In the genomic region with DNA sequence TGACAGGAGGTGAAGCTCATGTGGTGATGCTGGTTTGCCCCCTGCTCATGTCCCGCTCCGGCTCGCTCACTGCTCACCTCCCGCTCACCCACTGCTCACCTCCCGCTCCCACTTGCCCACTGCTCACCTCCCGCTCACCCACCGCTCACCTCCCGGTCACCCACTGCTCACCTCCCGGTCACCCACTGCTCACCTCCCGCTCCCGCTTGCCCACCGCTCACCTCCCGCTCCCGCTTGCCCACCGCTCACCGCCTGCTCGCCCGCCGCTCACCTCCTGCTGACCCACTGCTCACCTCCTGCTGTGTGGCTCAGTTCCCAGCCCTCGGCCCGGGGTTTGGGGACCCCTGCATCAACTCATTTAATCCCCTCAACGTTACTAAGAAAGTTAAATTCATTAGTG, we compare ENCODE assay signal across 30 cellular contexts. TPM values are rescaled to one million over a fixed set of nuclear protein-coding genes. Genes with fewer than 3 reads are reported as not detected.
"Had no signal": no experiment of that assay in that cellular context is flagged by ENCODE, and none has a peak within 500 bp of the region (broad histone marks: within the 10 kb centered on the region; RNA-seq: fewer than 3 reads in every experiment).

No MANE protein-coding gene starts in this region.

- H2AFZ ChIP-seq: parathyroid adenoma had no signal

- H3K27me3 ChIP-seq: neutrophil, right atrium auricular region, right lobe of liver, testis, thyroid gland, transverse colon, upper lobe of left lung, vagina had no signal

- H3K27ac ChIP-seq: left lung, lower lobe of right lung, neutrophil, parathyroid adenoma, right atrium auricular region, right lobe of liver, stomach, testis, thyroid gland, transverse colon, upper lobe of left lung, vagina had no signal

- H3K9me3 ChIP-seq: lower lobe of right lung, neutrophil, right lobe of liver, testis, thyroid gland, transverse colon, vagina had no signal

- H3K4me3 Mint-ChIP-seq: naive thymus-derived CD8-positive, alpha-beta T cell; nephron; neural crest cell; stimulated activated naive B cell treated with anti-CD40 and anti-IgM and Interleukin-4, amounts not matched to agents 10 μg/mL and 1 μg/mL and 100 μg/mL, for 72 hours had no signal

- H3K4me3 ChIP-seq: left lung, lower lobe of right lung, right atrium auricular region, right lobe of liver, smooth muscle cell, stomach, testis, thyroid gland, transverse colon, upper lobe of left lung, vagina had no signal

- H3K4me1 Mint-ChIP-seq: naive thymus-derived CD8-positive, alpha-beta T cell; nephron; neural crest cell; stimulated activated naive B cell treated with anti-CD40 and anti-IgM and Interleukin-4, amounts not matched to agents 10 μg/mL and 1 μg/mL and 100 μg/mL, for 72 hours had no signal

- H3K4me1 ChIP-seq: left lung, lower lobe of right lung, right atrium auricular region, right lobe of liver, stomach, testis, thyroid gland, transverse colon, upper lobe of left lung, vagina had no signal

- H3K36me3 Mint-ChIP-seq: naive thymus-derived CD8-positive, alpha-beta T cell had no signal

- DNase-seq: hippocampal formation; kidney; left colon; left lung; lower lobe of right lung; mammary epithelial cell; mesenchymal stem cell; naive thymus-derived CD8-positive, alpha-beta T cell; occipital lobe; right lobe of liver; stimulated activated CD4-positive, alpha-beta T cell treated with anti-CD3 and anti-CD28 coated beads, Interleukin-1b, Interleukin-23, amount 100 ng/mL, for 48 hours; stimulated activated CD4-positive, alpha-beta T cell treated with anti-CD3 and anti-CD28 coated beads, Interleukin-2, amount 100 ng/mL, for 48 hours; stimulated activated CD4-positive, alpha-beta T cell treated with anti-CD3 and anti-CD28 coated beads, Interleukin-4, amount 100 ng/mL, for 4 hours; stimulated activated CD8-positive, alpha-beta memory T cell treated with anti-CD3 and anti-CD28 coated beads, Interleukin-4, amount 100 ng/mL, for 48 hours; stimulated activated naive B cell treated with anti-CD40 and anti-IgM and Interleukin-4, amounts not matched to agents 10 μg/mL and 1 μg/mL and 100 μg/mL, for 72 hours; stomach; testis; thyroid gland; transverse colon had no signal

- H3K4me2 ChIP-seq: smooth muscle cell had no signal

- H3K36me3 ChIP-seq: left lung, lower lobe of right lung, neutrophil, right atrium auricular region, right lobe of liver, stomach, thyroid gland, transverse colon, upper lobe of left lung, vagina had no signal

- H3K9ac ChIP-seq: parathyroid adenoma had no signal

- H3K9me3 Mint-ChIP-seq: nephron, neural crest cell had no signal

- H3K27ac Mint-ChIP-seq: naive thymus-derived CD8-positive, alpha-beta T cell; nephron; stimulated activated naive B cell treated with anti-CD40 and anti-IgM and Interleukin-4, amounts not matched to agents 10 μg/mL and 1 μg/mL and 100 μg/mL, for 72 hours had no signal

- ATAC-seq: left colon; left lung; lower lobe of right lung; naive thymus-derived CD8-positive, alpha-beta T cell; stimulated activated naive B cell treated with anti-CD40 and anti-IgM and Interleukin-4, amounts not matched to agents 10 μg/mL and 1 μg/mL and 100 μg/mL, for 72 hours had no signal

RNA-seq across cellular contexts. Expression of gene SHISA9, which starts 39.1 kb away (rescaled TPM):
- total RNA-seq: lower lobe of right lung; naive thymus-derived CD8-positive, alpha-beta T cell; osteocyte; pulmonary artery endothelial cell; skeletal muscle tissue had no signal
- polyA plus RNA-seq: naive thymus-derived CD8-positive, alpha-beta T cell; smooth muscle cell had no signal
